25 cellular contexts compared by ENCODE assay signal in the genomic region with DNA sequence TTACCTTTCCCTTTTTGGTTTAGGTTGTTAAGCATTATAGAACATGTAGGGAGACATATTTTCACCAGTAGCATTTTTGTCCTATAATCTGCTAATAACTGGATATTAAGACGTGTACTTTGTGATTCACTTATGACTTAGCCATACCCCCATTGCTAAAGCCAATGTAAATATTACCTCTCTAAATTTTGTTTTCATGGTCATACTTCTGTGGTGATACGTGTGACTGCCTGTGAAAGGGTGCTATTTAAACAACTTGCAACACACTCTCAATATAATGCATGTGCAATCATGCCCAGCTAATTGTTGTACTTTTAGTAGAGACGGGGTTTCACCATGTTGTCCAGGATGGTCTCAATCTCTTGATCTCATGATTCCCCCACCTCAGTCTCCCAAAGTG.
"Had no signal": no experiment of that assay in that cellular context is flagged by ENCODE, and none has a peak within 500 bp of the region (broad histone marks: within the 10 kb centered on the region; RNA-seq: fewer than 3 reads in every experiment).

No MANE protein-coding gene starts in this region.

- H3K4me3 Mint-ChIP-seq: activated CD8-positive, alpha-beta T cell treated with anti-CD3 and anti-CD28 coated beads, Interleukin-2, amount 10 ng/mL, durations not matched to agents 7 days and 5 days; activated naive CD4-positive, alpha-beta T cell treated with anti-CD3 and anti-CD28 coated beads, Interleukin-2, amount 50 U/mL, for 24 hours; activated T-helper 1 cell treated with anti-CD3 and anti-CD28 coated beads, Interleukin-12 subunit alpha, Interleukin-12 subunit beta, Interleukin-2, Interleukin-4 antibody, amounts not matched to agents 30 ng/mL and 10 ng/mL and 1 ng/mL, durations not matched to agents 14 hours and 24 hours and 36 hours; central memory CD8-positive, alpha-beta T cell; naive thymus-derived CD4-positive, alpha-beta T cell; neural progenitor cell; stimulated activated memory B cell treated with anti-CD40 and anti-IgM and Interleukin-4, amounts not matched to agents 10 μg/mL and 1 μg/mL and 100 μg/mL, for 72 hours had no signal

- ATAC-seq: activated CD8-positive, alpha-beta T cell treated with anti-CD3 and anti-CD28 coated beads, Interleukin-2, amount 10 ng/mL, durations not matched to agents 7 days and 5 days; gastroesophageal sphincter; left colon; naive thymus-derived CD4-positive, alpha-beta T cell; stimulated activated memory B cell treated with anti-CD40 and anti-IgM and Interleukin-4, amounts not matched to agents 10 μg/mL and 1 μg/mL and 100 μg/mL, for 72 hours had no signal

- H3K27me3 ChIP-seq: brain microvascular endothelial cell, neural progenitor cell, sigmoid colon, stomach, suprapubic skin, tibial nerve had no signal

- DNase-seq: activated CD4-positive, alpha-beta T cell treated with anti-CD3 and anti-CD28 coated beads for 1 hour; activated CD4-positive, alpha-beta T cell treated with anti-CD3 and anti-CD28 coated beads, Interleukin-2, amount 50 U/mL, for 1 hour; activated CD8-positive, alpha-beta T cell treated with anti-CD3 and anti-CD28 coated beads, Interleukin-2, amount 10 ng/mL, durations not matched to agents 7 days and 5 days; activated gamma-delta T cell; aorta; brain microvascular endothelial cell; effector memory CD4-positive, alpha-beta T cell; esophagus squamous epithelium; hypothalamus; left colon; mesendoderm; naive thymus-derived CD4-positive, alpha-beta T cell; posterior cingulate gyrus; sigmoid colon; stimulated activated CD4-positive, alpha-beta T cell treated with anti-CD3 and anti-CD28 coated beads, Interleukin-15, amount 100 ng/mL, for 24 hours; stomach had no signal

- H3K4me1 Mint-ChIP-seq: activated naive CD4-positive, alpha-beta T cell treated with anti-CD3 and anti-CD28 coated beads, Interleukin-2, amount 50 U/mL, for 24 hours; central memory CD8-positive, alpha-beta T cell; naive thymus-derived CD4-positive, alpha-beta T cell; stimulated activated memory B cell treated with anti-CD40 and anti-IgM and Interleukin-4, amounts not matched to agents 10 μg/mL and 1 μg/mL and 100 μg/mL, for 72 hours had no signal

- H3K4me1 ChIP-seq: gastroesophageal sphincter, neural progenitor cell, sigmoid colon, tibial nerve had no signal

- H3K27ac Mint-ChIP-seq: activated CD8-positive, alpha-beta T cell treated with anti-CD3 and anti-CD28 coated beads, Interleukin-2, amount 10 ng/mL, durations not matched to agents 7 days and 5 days; activated naive CD4-positive, alpha-beta T cell treated with anti-CD3 and anti-CD28 coated beads, Interleukin-2, amount 50 U/mL, for 24 hours; activated T-helper 1 cell treated with anti-CD3 and anti-CD28 coated beads, Interleukin-12 subunit alpha, Interleukin-12 subunit beta, Interleukin-2, Interleukin-4 antibody, amounts not matched to agents 30 ng/mL and 10 ng/mL and 1 ng/mL, durations not matched to agents 14 hours and 24 hours and 36 hours; naive thymus-derived CD4-positive, alpha-beta T cell; neural progenitor cell; stimulated activated memory B cell treated with anti-CD40 and anti-IgM and Interleukin-4, amounts not matched to agents 10 μg/mL and 1 μg/mL and 100 μg/mL, for 72 hours had no signal

- H3K36me3 Mint-ChIP-seq: activated naive CD4-positive, alpha-beta T cell treated with anti-CD3 and anti-CD28 coated beads, Interleukin-2, amount 50 U/mL, for 24 hours; naive thymus-derived CD4-positive, alpha-beta T cell; neural progenitor cell; stimulated activated memory B cell treated with anti-CD40 and anti-IgM and Interleukin-4, amounts not matched to agents 10 μg/mL and 1 μg/mL and 100 μg/mL, for 72 hours had no signal

- H3K9me3 ChIP-seq: esophagus squamous epithelium, gastroesophageal sphincter, sigmoid colon, stomach, suprapubic skin, tibial nerve had no signal

- H3K4me3 ChIP-seq: esophagus squamous epithelium, gastroesophageal sphincter, neural progenitor cell, sigmoid colon, smooth muscle cell, stomach, suprapubic skin, tibial nerve had no signal

- H3K27ac ChIP-seq: brain microvascular endothelial cell, esophagus squamous epithelium, gastroesophageal sphincter, neural progenitor cell, sigmoid colon, stomach, suprapubic skin, tibial nerve had no signal

- H3K9me3 Mint-ChIP-seq: activated naive CD4-positive, alpha-beta T cell treated with anti-CD3 and anti-CD28 coated beads, Interleukin-2, amount 50 U/mL, for 24 hours; activated T-helper 1 cell treated with anti-CD3 and anti-CD28 coated beads, Interleukin-12 subunit alpha, Interleukin-12 subunit beta, Interleukin-2, Interleukin-4 antibody, amounts not matched to agents 30 ng/mL and 10 ng/mL and 1 ng/mL, durations not matched to agents 14 hours and 24 hours and 36 hours; central memory CD8-positive, alpha-beta T cell; neural progenitor cell had no signal

- H3K36me3 ChIP-seq: brain microvascular endothelial cell, esophagus squamous epithelium, gastroesophageal sphincter, neural progenitor cell, sigmoid colon, stomach, suprapubic skin, tibial nerve had no signal
